13 cellular contexts compared by ENCODE assay signal in the genomic region with DNA sequence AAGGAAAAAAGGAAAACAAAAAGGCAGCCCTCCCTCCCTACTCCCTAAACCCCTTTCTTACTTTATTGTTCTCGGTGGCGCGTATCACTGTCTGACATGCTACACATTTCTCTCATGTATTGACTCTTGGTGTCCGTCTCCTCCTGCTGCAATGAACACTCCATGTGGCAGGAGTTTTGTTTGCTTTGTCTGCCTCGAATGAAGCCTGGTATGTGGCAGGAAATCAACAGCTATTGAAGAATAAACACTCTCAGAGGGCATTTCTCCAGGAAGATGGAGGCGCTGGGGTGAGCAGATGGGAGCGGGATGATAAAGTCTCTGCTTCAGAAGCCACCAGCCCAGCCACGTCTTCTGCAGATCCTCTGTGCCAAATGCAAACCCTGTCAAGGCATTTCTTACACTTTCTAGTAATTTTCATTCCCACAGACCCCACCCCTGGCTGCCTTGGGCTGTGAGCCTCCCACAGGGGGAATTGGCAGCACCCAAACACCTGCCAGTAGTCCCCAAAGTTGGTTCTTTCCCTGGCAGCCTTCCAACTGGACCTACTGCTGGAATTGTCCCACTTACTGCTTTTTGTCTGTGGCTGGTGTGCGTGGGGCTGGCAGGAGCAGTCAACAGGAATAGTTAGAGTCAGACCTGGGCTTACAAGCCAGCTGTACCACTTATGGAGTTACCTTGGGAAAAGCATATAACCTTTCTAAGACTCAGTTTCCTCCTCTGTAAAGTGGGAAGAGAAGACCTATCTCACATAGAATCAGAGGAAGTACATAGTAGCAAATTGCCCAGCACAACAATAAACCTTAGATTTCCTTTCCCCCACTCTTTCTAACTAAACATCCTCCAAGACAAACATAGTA. TPM values are rescaled to one million over a fixed set of nuclear protein-coding genes. Genes with fewer than 3 reads are reported as not detected.
DNase-seq lines count a peak whose midpoint lies in the region; ATAC-seq and TF ChIP-seq lines count a peak whose summit lies in the region.
"Had no signal": no experiment of that assay in that cellular context is flagged by ENCODE, and none has a peak within 500 bp of the region (broad histone marks: within the 10 kb centered on the region; RNA-seq: fewer than 3 reads in every experiment).

No MANE protein-coding gene starts in this region.

- H4K20me1 ChIP-seq in GM23338 (replicated peaks; ENCODE audit: insufficient read depth) = no peaks in the 10 kb centered on the region

- no peak overlapping the region for H3K27ac Mint-ChIP-seq in MCF 10A (ENCODE audit: low read depth, unreplicated experiment)
- peak overlapping the region; percentile 86 for H3K27ac Mint-ChIP-seq in endothelial cell (ENCODE audit: unreplicated experiment)
- no peak overlapping the region for H3K27ac Mint-ChIP-seq in GM23338

- H3K4me1 ChIP-seq in thyroid gland = peaks cover 12 to 17% of the 10 kb centered on the region in 2 donors
- no peaks in the 10 kb centered on the region for H3K4me1 ChIP-seq in GM23338 (ENCODE audit: insufficient read depth)

- no peaks in the 10 kb centered on the region for H3K9me3 Mint-ChIP-seq in MCF 10A (ENCODE audit: unreplicated experiment)
- no peaks in the 10 kb centered on the region for H3K9me3 Mint-ChIP-seq in endothelial cell (ENCODE audit: unreplicated experiment)
- no peaks in the 10 kb centered on the region for H3K9me3 Mint-ChIP-seq in GM23338

- no peak overlapping the region for H3K4me2 ChIP-seq in GM23338

- no peaks in the 10 kb centered on the region for H3K79me2 ChIP-seq in GM23338 (replicated peaks; ENCODE audit: insufficient read depth)

- WGBS in thyroid gland, 2 donors = 18 to 29% methylated on average over 9 of the region's 9 CpGs

- DNase-seq in T47D (ENCODE audit: low read depth in 1 of 2, low spot score in 1 of 2) (peak; percentile 70 to 84), MCF 10A (ENCODE audit: unreplicated experiment) (no peak), NCI-H748 (lab: John Stamatoyannopoulos, UW; ENCODE audit: unreplicated experiment) (peak; percentile 54), endothelial cell (ENCODE audit: low spot score) (peak; percentile 18), thyroid gland (peak; percentile 55 to 62), mesenteric fat pad (ENCODE audit: low spot score) (no peak), GM23338 (ENCODE audit: low spot score) (no peak)
- DNase-seq: effector CD4-positive, alpha-beta T cell; NCI-H524; stimulated activated CD4-positive, alpha-beta T cell treated with anti-CD3 and anti-CD28 coated beads, Interleukin-1b, Interleukin-23, amount 100 ng/mL, for 48 hours had no signal

- TF ChIP-seq CTCF in MCF 10A (IDR thresholded peaks at IDR 0.05; ENCODE audit: unreplicated experiment) (no peak), endothelial cell (IDR thresholded peaks at IDR 0.05; ENCODE audit: unreplicated experiment) (no peak), thyroid gland (IDR thresholded peaks at IDR 0.05) (no peak), GM23338 (conservative IDR thresholded peaks at IDR 0.05; ENCODE audit: low read depth in 2 of 2) (no peak)

- POLR2A ChIA-PET in MCF 10A (lab: Yijun Ruan, JAX) = no interaction called here

- H3F3A ChIP-seq in GM23338 (replicated peaks; ENCODE audit: low read depth) = no peaks in the 10 kb centered on the region

- no peaks in the 10 kb centered on the region for H3K9me2 ChIP-seq in GM23338 (ENCODE audit: insufficient read depth)

- H3K36me3 Mint-ChIP-seq in MCF 10A (ENCODE audit: insufficient read depth, unreplicated experiment) = no peaks in the 10 kb centered on the region
- H3K36me3 Mint-ChIP-seq in endothelial cell (ENCODE audit: low read depth, unreplicated experiment) = no peaks in the 10 kb centered on the region
- H3K36me3 Mint-ChIP-seq in GM23338 (ENCODE audit: low read depth) = no peaks in the 10 kb centered on the region

- no TSS peak for BruUV-seq in MCF 10A (replicated peaks; lab: Mats Ljungman, UMichigan)

- TF ChIP-seq POLR2A in thyroid gland (IDR thresholded peaks at IDR 0.05) = no peak

- CTCF ChIA-PET in MCF 10A (lab: Yijun Ruan, JAX) = interaction anchor here (0.7 kb wide), 1 partner anchor 1538 kb away, joined by 3 read pairs; no protein-coding TSS in a partner anchor

- H3K9me3 ChIP-seq in thyroid gland = no peaks in the 10 kb centered on the region

- intact Hi-C loops in MCF 10A (cut with micrococcal nuclease) (no loop called here), thyroid gland (cut with DNase I) (no loop called here)

- no peak for ATAC-seq in GM23338
- ATAC-seq in HG02571 (IDR thresholded peaks at IDR 0.05; ENCODE audit: unreplicated experiment) = no peak

- H3K4me1 Mint-ChIP-seq in MCF 10A (ENCODE audit: insufficient read depth, unreplicated experiment) = peaks cover 4% of the 10 kb centered on the region
- H3K4me1 Mint-ChIP-seq in endothelial cell (ENCODE audit: unreplicated experiment) = peaks cover 56% of the 10 kb centered on the region
- no peaks in the 10 kb centered on the region for H3K4me1 Mint-ChIP-seq in GM23338

- H3K4me3 ChIP-seq in thyroid gland (replicated peaks in 1 of 3) = no peak overlapping the region
- no peak overlapping the region for H3K4me3 ChIP-seq in GM23338

- H3K36me3 ChIP-seq in thyroid gland (no peaks in the 10 kb centered on the region), GM23338 (ENCODE audit: insufficient read depth) (no peaks in the 10 kb centered on the region)

- peaks cover 13% of the 10 kb centered on the region for H3K27me3 Mint-ChIP-seq in MCF 10A (ENCODE audit: insufficient read depth, unreplicated experiment)
- peaks cover 2% of the 10 kb centered on the region for H3K27me3 Mint-ChIP-seq in endothelial cell (ENCODE audit: unreplicated experiment)
- H3K27me3 Mint-ChIP-seq in GM23338 (ENCODE audit: insufficient read depth, low read depth, poor library complexity) = peaks cover 10% of the 10 kb centered on the region

- H2AFZ ChIP-seq in GM23338 = no peak overlapping the region

- peak overlapping the region; percentile 18 to 43 (median 30) for H3K27ac ChIP-seq in thyroid gland
- H3K27ac ChIP-seq in GM23338 (ENCODE audit: low read depth) = no peak overlapping the region

- H3K27me3 ChIP-seq in thyroid gland = no peaks in the 10 kb centered on the region
- H3K27me3 ChIP-seq in GM23338 (ENCODE audit: insufficient read depth) = no peaks in the 10 kb centered on the region

- H3K4me3 Mint-ChIP-seq in MCF 10A (ENCODE audit: unreplicated experiment) = no peak overlapping the region
- no peak overlapping the region for H3K4me3 Mint-ChIP-seq in endothelial cell (ENCODE audit: unreplicated experiment)
- no peak overlapping the region for H3K4me3 Mint-ChIP-seq in GM23338

- in situ Hi-C loops in T47D (cut with HindIII; ENCODE audit: low pct_unique_long_range_greater_than_20kb, low sequenced_read_pairs) = no loop called here

TF ChIP-seq in GM23338, 12 proteins besides CTCF, POLR2A, EP300 and RAD21:
- TF ChIP-seq EZH2 (IDR thresholded peaks at IDR 0.05; ENCODE audit: low read depth, unreplicated experiment) = no peak
- no peak for TF ChIP-seq EZH2phosphoT487 (IDR thresholded peaks at IDR 0.05; ENCODE audit: unreplicated experiment)
- no peak for TF ChIP-seq ZNF331 (CRISPR knock-in tag; IDR thresholded peaks at IDR 0.05; ENCODE audit: low read depth)
- TF ChIP-seq, protein P1, sequence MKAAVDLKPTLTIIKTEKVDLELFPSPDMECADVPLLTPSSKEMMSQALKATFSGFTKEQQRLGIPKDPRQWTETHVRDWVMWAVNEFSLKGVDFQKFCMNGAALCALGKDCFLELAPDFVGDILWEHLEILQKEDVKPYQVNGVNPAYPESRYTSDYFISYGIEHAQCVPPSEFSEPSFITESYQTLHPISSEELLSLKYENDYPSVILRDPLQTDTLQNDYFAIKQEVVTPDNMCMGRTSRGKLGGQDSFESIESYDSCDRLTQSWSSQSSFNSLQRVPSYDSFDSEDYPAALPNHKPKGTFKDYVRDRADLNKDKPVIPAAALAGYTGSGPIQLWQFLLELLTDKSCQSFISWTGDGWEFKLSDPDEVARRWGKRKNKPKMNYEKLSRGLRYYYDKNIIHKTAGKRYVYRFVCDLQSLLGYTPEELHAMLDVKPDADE (IDR thresholded peaks at IDR 0.05) = no peak
- TF ChIP-seq NANOG (IDR thresholded peaks at IDR 0.05; ENCODE audit: borderline replicate concordance) = no peak
- TF ChIP-seq POLR2AphosphoS5 (IDR thresholded peaks at IDR 0.05; ENCODE audit: low read depth) = no peak

RNA-seq across cellular contexts. Expression of a gene that starts 13.4 kb away (rescaled TPM):
- total RNA-seq in MCF 10A (2022) (not detected in 2 replicates), endothelial cell (ENCODE audit: unreplicated experiment) (0.82 TPM), thyroid gland (10 to 100 TPM in 3 of 4 donors, 1 to 10 TPM in 1; 5.3 to 21.9 (median 10.6) TPM), mesenteric fat pad (32.1 TPM)
- total RNA-seq in GM23338 (2014; rRNA removed; shearing (Covaris generic)) = 0.10 and 0.23 TPM in 2 replicates
- polyA plus RNA-seq in GM23338 (2016; fragmentation: Nextera tagmentation; extraction: Ambion mirVana) = not detected in 2 replicates
- total RNA-seq: myocyte had no signal
- polyA plus RNA-seq: BJ had no signal

RNA-seq across cellular contexts. Expression of a gene that starts 43.6 kb away (rescaled TPM):
- total RNA-seq in MCF 10A (2022) (not detected in 2 replicates), endothelial cell (ENCODE audit: unreplicated experiment) (1.8 TPM), thyroid gland (10 to 100 TPM in 3 of 4 donors, 1 to 10 TPM in 1; 8.5 to 24.3 (median 13.0) TPM), mesenteric fat pad (0.39 TPM)
- 0.08 and 0.31 TPM in 2 replicates for total RNA-seq in GM23338 (2014; rRNA removed; shearing (Covaris generic))
- polyA plus RNA-seq in GM23338 (2016; fragmentation: Nextera tagmentation; extraction: Ambion mirVana) = 0.10 TPM in 1 of 2 replicates, not detected in the other
- total RNA-seq: myocyte had no signal
- polyA plus RNA-seq: BJ had no signal

Comparison
In these comparisons a context has a peak if more than half of its experiments do, and no peak if none do; other contexts are left out.
1. DNase-seq: peak in T47D (2 of 2), NCI-H748 (single experiment), endothelial cell (single experiment) and thyroid gland (2 of 2); none in MCF 10A (single experiment), mesenteric fat pad (single experiment) and GM23338 (single experiment).